ENCODE assay signal across 8 cellular contexts in genomic region chr17:47978324-47978723, GRCh38. TPM values are rescaled to one million over a fixed set of nuclear protein-coding genes. Genes with fewer than 3 reads are reported as not detected.
DNase-seq lines count a peak whose midpoint lies in the region; ATAC-seq and TF ChIP-seq lines count a peak whose summit lies in the region.

No MANE protein-coding gene starts in this region.

- no peaks in the 10 kb centered on the region for H3K9me3 ChIP-seq in upper lobe of right lung

- DNase-seq in CD14-positive monocyte (ENCODE audit: low spot score) (peak; percentile 58), HFF-Myc (ENCODE audit: extremely low read depth, low read depth) (peak; percentile 22), NCI-H82 (lab: John Stamatoyannopoulos, UW) (peak; percentile 95), activated T-cell treated with anti-CD3 and anti-CD28 coated beads for 1 hour (ENCODE audit: low read depth) (peak; percentile 20), upper lobe of right lung (no peak)

- TF ChIP-seq CTCF in CD14-positive monocyte (IDR thresholded peaks at IDR 0.05) (peak; percentile 77), HFF-Myc (IDR thresholded peaks at IDR 0.05; ENCODE audit: low read depth, low read length, missing control alignments) (peak; percentile 78), nephron (IDR thresholded peaks at IDR 0.05; ENCODE audit: unreplicated experiment in 3 of 3) (peak; percentile 78 to 81 (median 81)), upper lobe of right lung (IDR thresholded peaks at IDR 0.05) (peak; percentile 62)

- no peak overlapping the region for H3K27ac ChIP-seq in upper lobe of right lung

- H3K27me3 Mint-ChIP-seq in CD14-positive monocyte (ENCODE audit: low read depth in 3 of 3): peaks cover 0 to 2% (median 1%) of the 10 kb centered on the region in 3 donors
- peaks cover 10% of the 10 kb centered on the region for H3K27me3 Mint-ChIP-seq in nephron (ENCODE audit: low read depth)

- intact Hi-C loops in CD14-positive monocyte (cut with micrococcal nuclease) (loop anchor here (1.0 to 10.0 kb wide), 3 partner anchors 40 to 126 kb away; partner anchors contain the start of genes CBX1 (in 1 of the 2) and SNX11 (in 1 of the 2)), upper lobe of right lung (cut with DNase I) (no loop called here)

- no peak overlapping the region for H3K4me3 ChIP-seq in HFF-Myc (replicated peaks; ENCODE audit: low read depth, low read length)
- H3K4me3 ChIP-seq in upper lobe of right lung: no peak overlapping the region

- no peaks in the 10 kb centered on the region for H3K27me3 ChIP-seq in upper lobe of right lung

- H3K36me3 Mint-ChIP-seq in CD14-positive monocyte (peaks cover 85 to 100% of the 10 kb centered on the region in 2 donors), nephron (ENCODE audit: low read depth) (peaks cover 65% of the 10 kb centered on the region)

- H3K4me1 Mint-ChIP-seq in CD14-positive monocyte (peaks cover 41% of the 10 kb centered on the region), nephron (peaks cover 1% of the 10 kb centered on the region)

- H3K27ac Mint-ChIP-seq in CD14-positive monocyte (no peak overlapping the region), nephron (no peak overlapping the region)

- H3K9me3 Mint-ChIP-seq in CD14-positive monocyte (peaks cover 0 to 2% (median 0%) of the 10 kb centered on the region in 7 donors), nephron (no peaks in the 10 kb centered on the region)

- H3K4me3 Mint-ChIP-seq in CD14-positive monocyte: no peak overlapping the region
- H3K4me3 Mint-ChIP-seq in nephron: no peak overlapping the region

- ATAC-seq in esophagus mucosa: peak; percentile 62
- ATAC-seq in upper lobe of right lung: peak; percentile 78
- no peak for ATAC-seq in HG02642 (IDR thresholded peaks at IDR 0.05; ENCODE audit: poor library complexity, unreplicated experiment)

- peaks cover 8% of the 10 kb centered on the region for H3K4me1 ChIP-seq in upper lobe of right lung

- peaks cover 86% of the 10 kb centered on the region for H3K36me3 ChIP-seq in upper lobe of right lung

RNA-seq across cellular contexts. Expression of gene CDK5RAP3, which starts 7.4 kb away (rescaled TPM):
- polyA plus RNA-seq in CD14-positive monocyte: 10 to 100 TPM; 86.1 to 94.4 TPM
- 73.4 TPM for total RNA-seq in esophagus mucosa
- total RNA-seq in upper lobe of right lung: 140 TPM

RNA-seq across cellular contexts. Expression of gene PRR15L, which starts 20.6 kb away (rescaled TPM):
- polyA plus RNA-seq in CD14-positive monocyte: not detected
- total RNA-seq in esophagus mucosa: 11.0 TPM
- 47.4 TPM for total RNA-seq in upper lobe of right lung

RNA-seq across cellular contexts. Expression of gene PNPO, which starts 37.0 kb away (rescaled TPM):
- 10 to 100 TPM; 29.7 to 34.2 TPM for polyA plus RNA-seq in CD14-positive monocyte
- total RNA-seq in esophagus mucosa (33.3 TPM), upper lobe of right lung (29.4 TPM)

RNA-seq across cellular contexts. Expression of gene COPZ2, which starts 59.3 kb away (rescaled TPM):
- 10 to 100 TPM in 1 of 2 donors, 1 to 10 TPM in 1; 6.9 to 12.2 TPM for polyA plus RNA-seq in CD14-positive monocyte
- 17.3 TPM for total RNA-seq in esophagus mucosa
- 24.5 TPM for total RNA-seq in upper lobe of right lung
